In genomic region chr9:133659566-133659965, GRCh38 we compare ENCODE assay signal across 2 cellular contexts.
TF ChIP-seq lines count a peak whose summit lies in the region.

No MANE protein-coding gene starts in this region.

TF ChIP-seq in HepG2, 621 proteins besides CTCF, POLR2A, EP300 and RAD21:
- TF ChIP-seq ZFX (CRISPR knock-in tag; IDR thresholded peaks at IDR 0.05; ENCODE audit: low read depth) = 0 out of 2 replicates have a peak, but pooled peaks have one; percentile 13
- 0 out of 2 replicates have a peak, but pooled peaks have one; percentile 25 for TF ChIP-seq POLR2AphosphoS5 (IDR thresholded peaks at IDR 0.05; ENCODE audit: low read depth, low read length)
- TF ChIP-seq ZBTB33 (CRISPR knock-in tag; IDR thresholded peaks at IDR 0.05) = 0 out of 2 replicates have a peak, but pooled peaks have one; percentile 25
- TF ChIP-seq ZNF766 (CRISPR knock-in tag; IDR thresholded peaks at IDR 0.05; ENCODE audit: borderline replicate concordance) = no peak
- no peak for TF ChIP-seq ZMYM2 (CRISPR knock-in tag; IDR thresholded peaks at IDR 0.05)
- TF ChIP-seq PAF1 (CRISPR knock-in tag; IDR thresholded peaks at IDR 0.05) = no peak
- no peak for TF ChIP-seq WIZ (CRISPR knock-in tag; IDR thresholded peaks at IDR 0.05)
- no peak for TF ChIP-seq ZNF891 (CRISPR knock-in tag; IDR thresholded peaks at IDR 0.05)

TF ChIP-seq in liver, 16 proteins besides CTCF, POLR2A, EP300 and RAD21:
- no peak for TF ChIP-seq REST (IDR thresholded peaks at IDR 0.05)
- no peak for TF ChIP-seq ZBTB33 (IDR thresholded peaks at IDR 0.05)
- no peak for TF ChIP-seq FOXA1 (IDR thresholded peaks at IDR 0.05)
- TF ChIP-seq HNF4A (conservative IDR thresholded peaks at IDR 0.05) = no peak
- TF ChIP-seq, protein P1, sequence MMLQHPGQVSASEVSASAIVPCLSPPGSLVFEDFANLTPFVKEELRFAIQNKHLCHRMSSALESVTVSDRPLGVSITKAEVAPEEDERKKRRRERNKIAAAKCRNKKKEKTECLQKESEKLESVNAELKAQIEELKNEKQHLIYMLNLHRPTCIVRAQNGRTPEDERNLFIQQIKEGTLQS (IDR thresholded peaks at IDR 0.05) = no peak
- TF ChIP-seq TAF1 (conservative IDR thresholded peaks at IDR 0.05) = no peak
- TF ChIP-seq GABPA (IDR thresholded peaks at IDR 0.05 in 1 of 2, conservative IDR thresholded peaks at IDR 0.05 in 1 of 2) = no peak
- no peak for TF ChIP-seq JUND (IDR thresholded peaks at IDR 0.05)
- TF ChIP-seq RXRA (IDR thresholded peaks at IDR 0.05) = no peak
- TF ChIP-seq SP1 (IDR thresholded peaks at IDR 0.05) = no peak
- TF ChIP-seq FOXA2 (IDR thresholded peaks at IDR 0.05) = no peak
- no peak for TF ChIP-seq YY1 (IDR thresholded peaks at IDR 0.05)
- TF ChIP-seq HNF4G (IDR thresholded peaks at IDR 0.05) = no peak
- no peak for TF ChIP-seq EGR1 (IDR thresholded peaks at IDR 0.05; ENCODE audit: low read depth in 2 of 2)
- TF ChIP-seq NR2F2 (IDR thresholded peaks at IDR 0.05) = no peak
- no peak for TF ChIP-seq MAX (IDR thresholded peaks at IDR 0.05)
